In the genomic region with DNA sequence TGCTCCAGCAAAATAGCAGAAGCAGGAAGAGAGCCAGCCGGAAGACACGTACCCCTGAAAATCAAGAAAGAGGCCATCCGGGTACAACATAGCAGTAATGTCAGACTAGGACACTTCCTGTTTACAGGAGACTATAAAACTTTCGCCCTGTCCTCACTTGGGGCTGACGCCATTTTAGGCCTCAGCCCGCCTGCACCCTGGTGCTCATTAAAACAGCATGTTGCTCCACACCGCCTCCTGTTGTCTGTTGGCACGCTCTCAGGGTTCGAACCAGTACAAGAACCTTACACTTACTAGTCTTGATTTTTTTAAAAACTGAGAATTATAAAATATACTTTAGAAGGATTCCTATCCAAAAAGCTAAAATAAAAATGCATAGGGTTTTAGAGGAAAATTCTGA, we compare ENCODE assay signal across 1 cellular context.
TF ChIP-seq lines count a peak whose summit lies in the region.

No MANE protein-coding gene starts in this region.

TF ChIP-seq in WTC11, 78 proteins besides CTCF, POLR2A, EP300 and RAD21 (continued from another document):
- TF ChIP-seq, protein P1, sequence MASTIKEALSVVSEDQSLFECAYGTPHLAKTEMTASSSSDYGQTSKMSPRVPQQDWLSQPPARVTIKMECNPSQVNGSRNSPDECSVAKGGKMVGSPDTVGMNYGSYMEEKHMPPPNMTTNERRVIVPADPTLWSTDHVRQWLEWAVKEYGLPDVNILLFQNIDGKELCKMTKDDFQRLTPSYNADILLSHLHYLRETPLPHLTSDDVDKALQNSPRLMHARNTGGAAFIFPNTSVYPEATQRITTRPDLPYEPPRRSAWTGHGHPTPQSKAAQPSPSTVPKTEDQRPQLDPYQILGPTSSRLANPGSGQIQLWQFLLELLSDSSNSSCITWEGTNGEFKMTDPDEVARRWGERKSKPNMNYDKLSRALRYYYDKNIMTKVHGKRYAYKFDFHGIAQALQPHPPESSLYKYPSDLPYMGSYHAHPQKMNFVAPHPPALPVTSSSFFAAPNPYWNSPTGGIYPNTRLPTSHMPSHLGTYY (CRISPR knock-in tag; IDR thresholded peaks at IDR 0.05), result no peak
- TF ChIP-seq, protein P2, sequence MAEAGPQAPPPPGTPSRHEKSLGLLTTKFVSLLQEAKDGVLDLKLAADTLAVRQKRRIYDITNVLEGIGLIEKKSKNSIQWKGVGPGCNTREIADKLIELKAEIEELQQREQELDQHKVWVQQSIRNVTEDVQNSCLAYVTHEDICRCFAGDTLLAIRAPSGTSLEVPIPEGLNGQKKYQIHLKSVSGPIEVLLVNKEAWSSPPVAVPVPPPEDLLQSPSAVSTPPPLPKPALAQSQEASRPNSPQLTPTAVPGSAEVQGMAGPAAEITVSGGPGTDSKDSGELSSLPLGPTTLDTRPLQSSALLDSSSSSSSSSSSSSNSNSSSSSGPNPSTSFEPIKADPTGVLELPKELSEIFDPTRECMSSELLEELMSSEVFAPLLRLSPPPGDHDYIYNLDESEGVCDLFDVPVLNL (CRISPR knock-in tag; IDR thresholded peaks at IDR 0.05; ENCODE audit: borderline replicate concordance, low read depth), result no peak
- TF ChIP-seq, protein P3, sequence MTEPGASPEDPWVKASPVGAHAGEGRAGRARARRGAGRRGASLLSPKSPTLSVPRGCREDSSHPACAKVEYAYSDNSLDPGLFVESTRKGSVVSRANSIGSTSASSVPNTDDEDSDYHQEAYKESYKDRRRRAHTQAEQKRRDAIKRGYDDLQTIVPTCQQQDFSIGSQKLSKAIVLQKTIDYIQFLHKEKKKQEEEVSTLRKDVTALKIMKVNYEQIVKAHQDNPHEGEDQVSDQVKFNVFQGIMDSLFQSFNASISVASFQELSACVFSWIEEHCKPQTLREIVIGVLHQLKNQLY (CRISPR knock-in tag; IDR thresholded peaks at IDR 0.05), result no peak
